ENCODE assay signal across 1 cellular context in genomic region chr1:98662354-98662665, GRCh38.
A peak's percentile ranks its signal among the peaks of the same experiment; 100 is the strongest.
TF ChIP-seq lines count a peak whose summit lies in the region.

No MANE protein-coding gene starts in this region.

TF ChIP-seq in GM12878, 131 proteins besides CTCF, POLR2A, EP300 and RAD21 (continued from another document):
- TF ChIP-seq ZBTB33 (IDR thresholded peaks at IDR 0.05) (no peak), BMI1 (IDR thresholded peaks at IDR 0.05; ENCODE audit: borderline replicate concordance) (peak; percentile 39; the same call in 1 of the 2 replicates)
